In genomic region chr5:158921441-158922262, GRCh38 we compare ENCODE assay signal across 27 cellular contexts.
DNase-seq lines count a peak whose midpoint lies in the region; ATAC-seq and TF ChIP-seq lines count a peak whose summit lies in the region.
"Had no signal": no experiment of that assay in that cellular context is flagged by ENCODE, and none has a peak within 500 bp of the region (broad histone marks: within the 10 kb centered on the region; RNA-seq: fewer than 3 reads in every experiment).

No MANE protein-coding gene starts in this region.

- no peaks in the 10 kb centered on the region for H3K27me3 ChIP-seq in GM06990 (replicated peaks; ENCODE audit: control insufficient read depth, insufficient read depth, low read length)
- H3K27me3 ChIP-seq in OCI-LY1 (ENCODE audit: insufficient read depth, low read length): no peaks in the 10 kb centered on the region
- H3K27me3 ChIP-seq in left ventricle myocardium inferior (ENCODE audit: low read depth): no peaks in the 10 kb centered on the region
- H3K27me3 ChIP-seq: right lobe of liver, thyroid gland had no signal

- H3K36me3 ChIP-seq in GM06990 (ENCODE audit: control insufficient read depth, insufficient read depth, low read length) (no peaks in the 10 kb centered on the region), OCI-LY1 (ENCODE audit: insufficient read depth, low read length) (peaks cover 6% of the 10 kb centered on the region; the same call in 1 of the 2 replicates), left ventricle myocardium inferior (no peaks in the 10 kb centered on the region)
- H3K36me3 ChIP-seq: lower lobe of right lung, right lobe of liver, thyroid gland had no signal

- no peaks in the 10 kb centered on the region for H3K9me3 ChIP-seq in OCI-LY1 (ENCODE audit: low read length)
- H3K9me3 ChIP-seq in left ventricle myocardium inferior (replicated peaks): no peaks in the 10 kb centered on the region
- H3K9me3 ChIP-seq: lower lobe of right lung, right lobe of liver, thyroid gland had no signal

- H4K20me1 ChIP-seq in OCI-LY1 (ENCODE audit: insufficient read depth, low read length): no peaks in the 10 kb centered on the region

- DNase-seq in GM06990 (ENCODE audit: extremely low read depth, insufficient read length) (peak; percentile 44), left ventricle myocardium inferior (no peak)
- DNase-seq: activated CD4-positive, alpha-beta T cell treated with anti-CD3 and anti-CD28 coated beads, Interleukin-2, amount 50 U/mL, for 48 hours; activated CD8-positive, alpha-beta memory T cell treated with anti-CD3 and anti-CD28 coated beads, Interleukin-2, amount 50 U/mL, for 48 hours; activated naive CD8-positive, alpha-beta T cell treated with anti-CD3 and anti-CD28 coated beads, Interleukin-2, amount 10 ng/mL, durations not matched to agents 7 days and 5 days; AML-193; cerebellar nuclear complex; dorsolateral prefrontal cortex; head of caudate nucleus; lower lobe of right lung; NCI-H1436; NCI-H69; PC-3; posterior cingulate gyrus; right lobe of liver; SHP77; stimulated activated CD4-positive, alpha-beta T cell treated with anti-CD3 and anti-CD28 coated beads, Interleukin-12 subunit alpha, Interleukin-12 subunit beta, amount 100 ng/mL, for 4 hours; stimulated activated CD4-positive, alpha-beta T cell treated with anti-CD3 and anti-CD28 coated beads, Interleukin-4, amount 100 ng/mL, for 24 hours; thyroid gland had no signal

- no peaks in the 10 kb centered on the region for H3K9me2 ChIP-seq in OCI-LY1 (ENCODE audit: low read depth, low read length)

- TF ChIP-seq CTCF in GM06990 (IDR thresholded peaks at IDR 0.05; ENCODE audit: insufficient read depth, low read length, poor library complexity, severe bottlenecking): no peak
- TF ChIP-seq CTCF in OCI-LY1 (IDR thresholded peaks at IDR 0.05; ENCODE audit: low read length): no peak
- TF ChIP-seq CTCF in left ventricle myocardium inferior (IDR thresholded peaks at IDR 0.05; ENCODE audit: borderline replicate concordance): no peak

- H3K4me3 Mint-ChIP-seq in IgD-negative memory B cell: peak overlapping the region in 1 of 4 donors; percentile 1
- no peak overlapping the region for H3K4me3 Mint-ChIP-seq in stimulated activated memory B cell treated with anti-CD40 and anti-IgM and Interleukin-4, amounts not matched to agents 10 μg/mL and 1 μg/mL and 100 μg/mL, for 72 hours
- H3K4me3 Mint-ChIP-seq: activated naive CD8-positive, alpha-beta T cell treated with anti-CD3 and anti-CD28 coated beads, Interleukin-2, amount 10 ng/mL, durations not matched to agents 7 days and 5 days; neural crest cell; stimulated activated naive CD8-positive, alpha-beta T cell treated with anti-CD3 and anti-CD28 coated beads, Interleukin-15, Interleukin-2, amounts not matched to agents 100 ng/mL and 50 ng/mL, for 24 hours had no signal

- H3K4me1 ChIP-seq in OCI-LY1 (ENCODE audit: insufficient read depth, low read length, severe bottlenecking) (peaks cover 45% of the 10 kb centered on the region), left ventricle myocardium inferior (peaks cover 26% of the 10 kb centered on the region)
- H3K4me1 ChIP-seq: lower lobe of right lung, right lobe of liver had no signal

- no peak overlapping the region for H2AFZ ChIP-seq in OCI-LY1 (ENCODE audit: low read length)

- H3K4me2 ChIP-seq in OCI-LY1 (ENCODE audit: low read length): peak overlapping the region; percentile 10; the same call in 1 of the 2 replicates

- peaks cover 17% of the 10 kb centered on the region for H3K36me3 Mint-ChIP-seq in IgD-negative memory B cell
- H3K36me3 Mint-ChIP-seq in stimulated activated memory B cell treated with anti-CD40 and anti-IgM and Interleukin-4, amounts not matched to agents 10 μg/mL and 1 μg/mL and 100 μg/mL, for 72 hours: peaks cover 18% of the 10 kb centered on the region
- H3K36me3 Mint-ChIP-seq: activated naive CD8-positive, alpha-beta T cell treated with anti-CD3 and anti-CD28 coated beads, Interleukin-2, amount 10 ng/mL, durations not matched to agents 7 days and 5 days had no signal

- H3F3A ChIP-seq in OCI-LY1 (ENCODE audit: insufficient read depth, low read length): no peaks in the 10 kb centered on the region

- H3K9me3 Mint-ChIP-seq in IgD-negative memory B cell: peaks cover 0 to 4% (median 0%) of the 10 kb centered on the region in 3 donors
- H3K9me3 Mint-ChIP-seq in stimulated activated memory B cell treated with anti-CD40 and anti-IgM and Interleukin-4, amounts not matched to agents 10 μg/mL and 1 μg/mL and 100 μg/mL, for 72 hours: peaks cover 3% of the 10 kb centered on the region
- H3K9me3 Mint-ChIP-seq: activated naive CD8-positive, alpha-beta T cell treated with anti-CD3 and anti-CD28 coated beads, Interleukin-2, amount 10 ng/mL, durations not matched to agents 7 days and 5 days; neural crest cell; stimulated activated naive CD8-positive, alpha-beta T cell treated with anti-CD3 and anti-CD28 coated beads, Interleukin-15, Interleukin-2, amounts not matched to agents 100 ng/mL and 50 ng/mL, for 24 hours had no signal

- H3K27ac Mint-ChIP-seq in IgD-negative memory B cell: peak overlapping the region; percentile 36 to 68 (median 44)
- H3K27ac Mint-ChIP-seq in stimulated activated memory B cell treated with anti-CD40 and anti-IgM and Interleukin-4, amounts not matched to agents 10 μg/mL and 1 μg/mL and 100 μg/mL, for 72 hours: peak overlapping the region; percentile 95
- H3K27ac Mint-ChIP-seq: activated naive CD8-positive, alpha-beta T cell treated with anti-CD3 and anti-CD28 coated beads, Interleukin-2, amount 10 ng/mL, durations not matched to agents 7 days and 5 days; stimulated activated naive CD8-positive, alpha-beta T cell treated with anti-CD3 and anti-CD28 coated beads, Interleukin-15, Interleukin-2, amounts not matched to agents 100 ng/mL and 50 ng/mL, for 24 hours had no signal

- no peak overlapping the region for H3K4me3 ChIP-seq in GM06990 (replicated peaks; ENCODE audit: low read depth, low read length)
- no peak overlapping the region for H3K4me3 ChIP-seq in OCI-LY1 (ENCODE audit: low read depth, low read length, poor library complexity, severe bottlenecking)
- H3K4me3 ChIP-seq in left ventricle myocardium inferior: no peak overlapping the region
- H3K4me3 ChIP-seq: dorsolateral prefrontal cortex, lower lobe of right lung, right lobe of liver, thyroid gland had no signal

- H3K9ac ChIP-seq in OCI-LY1 (ENCODE audit: low read length): no peak overlapping the region

- H3K27me3 Mint-ChIP-seq in IgD-negative memory B cell: no peaks in the 10 kb centered on the region
- no peaks in the 10 kb centered on the region for H3K27me3 Mint-ChIP-seq in stimulated activated memory B cell treated with anti-CD40 and anti-IgM and Interleukin-4, amounts not matched to agents 10 μg/mL and 1 μg/mL and 100 μg/mL, for 72 hours
- H3K27me3 Mint-ChIP-seq: activated naive CD8-positive, alpha-beta T cell treated with anti-CD3 and anti-CD28 coated beads, Interleukin-2, amount 10 ng/mL, durations not matched to agents 7 days and 5 days had no signal

- peaks cover 43 to 66% (median 56%) of the 10 kb centered on the region in 3 donors for H3K4me1 Mint-ChIP-seq in IgD-negative memory B cell
- H3K4me1 Mint-ChIP-seq in stimulated activated memory B cell treated with anti-CD40 and anti-IgM and Interleukin-4, amounts not matched to agents 10 μg/mL and 1 μg/mL and 100 μg/mL, for 72 hours: peaks cover 78% of the 10 kb centered on the region
- H3K4me1 Mint-ChIP-seq: activated naive CD8-positive, alpha-beta T cell treated with anti-CD3 and anti-CD28 coated beads, Interleukin-2, amount 10 ng/mL, durations not matched to agents 7 days and 5 days had no signal

- peak overlapping the region; percentile 94 for H3K27ac ChIP-seq in OCI-LY1 (ENCODE audit: low read depth, low read length, poor library complexity, severe bottlenecking)
- no peak overlapping the region for H3K27ac ChIP-seq in left ventricle myocardium inferior (replicated peaks)
- H3K27ac ChIP-seq: dorsolateral prefrontal cortex, lower lobe of right lung, right lobe of liver, thyroid gland had no signal

- no peaks in the 10 kb centered on the region for H3K79me2 ChIP-seq in OCI-LY1 (ENCODE audit: insufficient read depth, low read length)

- intact Hi-C loops in left ventricle myocardium inferior (cut with micrococcal nuclease): no loop called here

- no peak for ATAC-seq in stimulated activated memory B cell treated with anti-CD40 and anti-IgM and Interleukin-4, amounts not matched to agents 10 μg/mL and 1 μg/mL and 100 μg/mL, for 72 hours
- ATAC-seq in HG03159 (IDR thresholded peaks at IDR 0.05; ENCODE audit: unreplicated experiment) (no peak), GM19452 (IDR thresholded peaks at IDR 0.05; ENCODE audit: unreplicated experiment) (no peak)
- ATAC-seq: HCT116, lower lobe of right lung, PC-3, right lobe of liver had no signal
